8 cellular contexts compared by ENCODE assay signal in the genomic region with DNA sequence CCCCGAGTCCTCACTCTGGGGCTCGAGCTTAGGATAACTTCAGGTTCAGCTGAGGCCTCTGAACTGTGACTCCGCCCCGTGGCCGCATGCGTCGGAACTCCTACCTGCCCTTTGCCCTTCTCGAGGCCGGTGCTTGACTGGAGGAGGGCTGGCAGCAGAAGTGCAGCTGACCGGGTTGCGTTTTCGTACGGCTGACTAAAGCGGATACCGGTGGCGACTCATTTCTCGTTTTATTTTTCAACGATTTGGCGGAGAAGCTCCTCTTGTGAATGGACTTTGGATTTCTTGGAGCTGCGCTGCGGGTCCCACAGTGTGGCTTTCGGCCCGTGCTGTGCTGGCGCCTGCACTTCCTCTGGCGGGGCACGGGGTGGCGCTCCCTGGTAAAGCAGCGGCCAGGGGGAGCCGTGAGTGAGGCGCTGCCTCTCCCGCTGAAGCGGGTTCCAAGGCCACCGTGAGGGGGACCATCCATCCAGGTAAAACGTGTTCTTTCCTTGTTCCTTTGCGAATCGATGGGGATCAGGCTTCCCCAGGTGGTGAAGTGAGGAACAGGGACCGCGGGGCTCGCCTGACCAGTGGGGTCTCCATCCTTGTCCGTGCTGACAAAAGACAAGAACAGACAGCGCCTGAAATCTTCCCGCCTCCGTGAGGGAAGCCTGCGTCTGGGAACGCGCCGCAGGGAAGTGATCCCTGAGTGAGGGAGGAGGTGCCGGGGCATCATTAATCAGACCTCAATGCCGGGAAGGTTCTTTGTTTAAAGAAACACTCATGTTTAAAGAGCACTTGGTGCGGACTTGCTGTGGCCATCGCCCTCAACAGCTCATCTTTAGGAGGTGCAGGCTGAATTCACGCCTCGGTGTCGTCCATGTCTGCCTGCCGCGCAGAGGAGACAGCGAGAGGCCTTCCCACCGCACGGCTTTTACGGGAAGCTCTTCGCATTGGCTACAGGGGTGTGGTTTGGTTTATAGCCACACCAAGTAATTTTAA. TPM values are rescaled to one million over a fixed set of nuclear protein-coding genes. Genes with fewer than 3 reads are reported as not detected.
DNase-seq lines count a peak whose midpoint lies in the region; FAIRE-seq and TF ChIP-seq lines count a peak whose summit lies in the region.

No MANE protein-coding gene starts in this region.

- BruUV-seq in endothelial cell of umbilical vein (replicated peaks; lab: Mats Ljungman, UMichigan) = no TSS peak

- no peaks in the 10 kb centered on the region for H3K36me3 ChIP-seq in CD8-positive, alpha-beta memory T cell (ENCODE audit: insufficient read depth, low read length)
- H3K36me3 ChIP-seq in endothelial cell of umbilical vein (ENCODE audit: control insufficient read depth in 2 of 2, extremely low read depth in 1 of 2, insufficient read depth in 2 of 2, low read length in 2 of 2) = no peaks in the 10 kb centered on the region

- H3K4me3 Mint-ChIP-seq in CD8-positive, alpha-beta memory T cell = peak overlapping the region; percentile 81 to 94 (median 90)

- CTCF ChIA-PET in CD8-positive, alpha-beta memory T cell (lab: Charles Lee) = interaction anchor here (0.6 to 4.1 kb wide), 30 partner anchors 10 to 742 kb away, joined by 3 to 60 read pairs (median 4); no protein-coding TSS in a partner anchor
- CTCF ChIA-PET in endothelial cell of umbilical vein (lab: Charles Lee) = interaction anchor here (0.6 to 3.9 kb wide), 41 partner anchors 10 to 898 kb away, joined by 3 to 68 read pairs (median 4); a partner anchor contains a TSS

- peak overlapping the region in 4 of 8 donors; percentile 3 to 63 (median 54) for H3K27ac Mint-ChIP-seq in CD8-positive, alpha-beta memory T cell

- TF ChIP-seq POLR2A in endothelial cell of umbilical vein (IDR thresholded peaks at IDR 0.05; ENCODE audit: low read depth, low read length) = no peak

- peaks cover 11 to 22% (median 17%) of the 10 kb centered on the region in 3 donors for H3K4me1 Mint-ChIP-seq in CD8-positive, alpha-beta memory T cell

- dilution Hi-C loops in endothelial cell of umbilical vein (cut with MboI; ENCODE audit: extremely low pct_ligation_motif_present, low sequenced_read_pairs) = no loop called here

- no peak overlapping the region for H3K27ac ChIP-seq in CD8-positive, alpha-beta memory T cell (ENCODE audit: low read depth, low read length)
- no peak overlapping the region for H3K27ac ChIP-seq in endothelial cell of umbilical vein (ENCODE audit: insufficient read depth, low read depth, low read length)

- no peaks in the 10 kb centered on the region for H3K79me2 ChIP-seq in endothelial cell of umbilical vein (ENCODE audit: control insufficient read depth, insufficient read depth, low read length)

- no peaks in the 10 kb centered on the region for H3K36me3 Mint-ChIP-seq in CD8-positive, alpha-beta memory T cell

- peak overlapping the region; percentile 25 for H3K9ac ChIP-seq in endothelial cell of umbilical vein (replicated peaks; ENCODE audit: extremely low read depth, insufficient read depth, low read length)

- peak; percentile 56 to 76 (median 63) for DNase-seq in CD8-positive, alpha-beta memory T cell
- DNase-seq in GM20000 (ENCODE audit: low spot score) (peak; percentile 86), HS-5 (ENCODE audit: low read depth) (peak; percentile 65), NOMO-1 treated with DMSO at 0.1 percent for 48 hours (lab: John Stamatoyannopoulos, UW; ENCODE audit: unreplicated experiment) (peak; percentile 71), endothelial cell of umbilical vein (ENCODE audit: low read depth, low spot score) (peak; percentile 75)
- DNase-seq in activated CD8-positive, alpha-beta memory T cell treated with anti-CD3 and anti-CD28 coated beads, Interleukin-2, amount 50 U/mL, for 24 hours (ENCODE audit: extremely low read depth) = peak; percentile 38
- peak; percentile 49 to 64 for DNase-seq in stimulated activated CD8-positive, alpha-beta memory T cell treated with anti-CD3 and anti-CD28 coated beads, Interleukin-2, amount 100 ng/mL, for 48 hours (ENCODE audit: low read depth in 2 of 2)

- no peaks in the 10 kb centered on the region for H4K20me1 ChIP-seq in endothelial cell of umbilical vein (replicated peaks; ENCODE audit: control insufficient read depth, extremely low read depth, insufficient read depth, low read length)

- POLR2A ChIA-PET in CD8-positive, alpha-beta memory T cell (lab: Charles Lee) = interaction anchor here (1.1 kb wide), 1 partner anchor 299 kb away, joined by 5 read pairs; no protein-coding TSS in a partner anchor
- POLR2A ChIA-PET in endothelial cell of umbilical vein (lab: Charles Lee) = interaction anchor here (0.6 kb wide), 1 partner anchor 60 kb away, joined by 3 read pairs; no protein-coding TSS in a partner anchor

- peak overlapping the region; percentile 86 for H3K4me2 ChIP-seq in endothelial cell of umbilical vein (ENCODE audit: insufficient read depth, low read length)

- H3K27me3 Mint-ChIP-seq in CD8-positive, alpha-beta memory T cell = peaks cover 16 to 41% of the 10 kb centered on the region in 2 donors

- H3K9me3 ChIP-seq in CD8-positive, alpha-beta memory T cell (ENCODE audit: low read length) = no peaks in the 10 kb centered on the region
- no peaks in the 10 kb centered on the region for H3K9me3 ChIP-seq in endothelial cell of umbilical vein (replicated peaks; ENCODE audit: control insufficient read depth, insufficient read depth, low read length)
- H3K9me3 ChIP-seq in mononuclear cell (ENCODE audit: low read depth, low read length) = no peaks in the 10 kb centered on the region

- H2AFZ ChIP-seq in endothelial cell of umbilical vein (ENCODE audit: low read depth, low read length) = peak overlapping the region; percentile 90

- peaks cover 10% of the 10 kb centered on the region for H3K4me1 ChIP-seq in CD8-positive, alpha-beta memory T cell (ENCODE audit: insufficient read depth, low read length)
- H3K4me1 ChIP-seq in endothelial cell of umbilical vein (ENCODE audit: control insufficient read depth, extremely low read depth, insufficient read depth, low read length) (peaks cover 6% of the 10 kb centered on the region), mononuclear cell (ENCODE audit: insufficient read depth, low read length) (peaks cover 13% of the 10 kb centered on the region)

- peak; percentile 96 for TF ChIP-seq CTCF in GM20000 (IDR thresholded peaks at IDR 0.05; ENCODE audit: extremely low read depth, missing control alignments)
- peak; percentile 97 to 99 for TF ChIP-seq CTCF in endothelial cell of umbilical vein (IDR thresholded peaks at IDR 0.05; ENCODE audit: extremely low read depth in 1 of 2, insufficient read depth in 1 of 2, low read depth in 1 of 2, low read length in 2 of 2)

- H3K4me3 ChIP-seq in CD8-positive, alpha-beta memory T cell (ENCODE audit: low read length) = peak overlapping the region; percentile 81
- H3K4me3 ChIP-seq in endothelial cell of umbilical vein (replicated peaks in 1 of 3; ENCODE audit: insufficient read depth in 1 of 3, low read depth in 1 of 3, low read length in 3 of 3) (peak overlapping the region; percentile 14 to 33 (median 24)), mononuclear cell (ENCODE audit: low read length) (peak overlapping the region; percentile 36)

- FAIRE-seq in endothelial cell of umbilical vein (lab: Jason Lieb, UNC) = peak; percentile 74

- no peaks in the 10 kb centered on the region for H3K9me3 Mint-ChIP-seq in CD8-positive, alpha-beta memory T cell

- no peaks in the 10 kb centered on the region for H3K27me3 ChIP-seq in CD8-positive, alpha-beta memory T cell (ENCODE audit: insufficient read depth, low read length, poor library complexity, severe bottlenecking)
- H3K27me3 ChIP-seq in endothelial cell of umbilical vein (ENCODE audit: control insufficient read depth in 2 of 2, insufficient read depth in 2 of 2, low read length in 2 of 2) (peaks cover 0 to 4% of the 10 kb centered on the region in 2 experiments), mononuclear cell (ENCODE audit: insufficient read depth, low read length) (peaks cover 12% of the 10 kb centered on the region)

- intact Hi-C loops in endothelial cell of umbilical vein (cut with micrococcal nuclease) = loop anchor here (1.0 to 5.0 kb wide), 8 partner anchors 41 to 895 kb away; no protein-coding TSS in a partner anchor

- H3K9me1 ChIP-seq in endothelial cell of umbilical vein (replicated peaks; ENCODE audit: control insufficient read depth, extremely low read depth, insufficient read depth, low read length) = no peaks in the 10 kb centered on the region

TF ChIP-seq in endothelial cell of umbilical vein, 7 proteins besides CTCF, POLR2A, EP300 and RAD21:
- TF ChIP-seq JUN (IDR thresholded peaks at IDR 0.05; ENCODE audit: borderline replicate concordance, insufficient read depth, insufficient read length, low read depth) = no peak
- TF ChIP-seq FOS (IDR thresholded peaks at IDR 0.05; ENCODE audit: borderline replicate concordance, insufficient read depth, low read length) = no peak
- TF ChIP-seq MYC (IDR thresholded peaks at IDR 0.05; ENCODE audit: low read depth, low read length) = no peak
- TF ChIP-seq EZH2 (IDR thresholded peaks at IDR 0.05; ENCODE audit: borderline replicate concordance, low read depth, low read length, severe bottlenecking) = no peak
- peak; percentile 33 for TF ChIP-seq POLR2AphosphoS5 (IDR thresholded peaks at IDR 0.05; ENCODE audit: insufficient read depth, low read depth, low read length)

RNA-seq across cellular contexts. Expression of a gene that starts 38.8 kb away (rescaled TPM):
- 10 to 100 TPM; 26.2 to 27.9 TPM for total RNA-seq in CD8-positive, alpha-beta memory T cell
- 12.1 TPM for polyA plus RNA-seq in CD8-positive, alpha-beta memory T cell
- total RNA-seq in endothelial cell of umbilical vein = 18.8 and 23.8 TPM in 2 replicates
- 33.7 and 36.4 TPM in 2 replicates for polyA plus RNA-seq in endothelial cell of umbilical vein
- polyA plus RNA-seq in endothelial cell of umbilical vein (2011; cell fraction: cytosol; rRNA removed) = 18.9 and 24.0 TPM in 2 replicates
- polyA plus RNA-seq in endothelial cell of umbilical vein (2011; cell fraction: nucleus; rRNA removed) = 91.4 and 99.9 TPM in 2 replicates
- polyA plus RNA-seq in endothelial cell of umbilical vein (2012) = 10.8 and 21.9 TPM in 2 replicates
- 26.3 and 31.9 TPM in 2 replicates for polyA minus RNA-seq in endothelial cell of umbilical vein
- polyA minus RNA-seq in endothelial cell of umbilical vein (2011; cell fraction: cytosol; rRNA and poly(A)+ RNA removed) = 6.5 TPM
- polyA minus RNA-seq in endothelial cell of umbilical vein (2011; cell fraction: nucleus; rRNA and poly(A)+ RNA removed) = 16.2 and 27.2 TPM in 2 replicates
- 10.9 TPM for total RNA-seq in mononuclear cell

RNA-seq across cellular contexts. Expression of a gene that starts 38.9 kb away (rescaled TPM):
- total RNA-seq in CD8-positive, alpha-beta memory T cell = 1 to 10 TPM; 1.4 to 1.9 TPM
- polyA plus RNA-seq in CD8-positive, alpha-beta memory T cell = 0.67 TPM
- total RNA-seq in endothelial cell of umbilical vein (0.88 and 1.5 TPM in 2 replicates), mononuclear cell (7.2 TPM)
- 0.21 and 0.39 TPM in 2 replicates for polyA plus RNA-seq in endothelial cell of umbilical vein
- polyA plus RNA-seq in endothelial cell of umbilical vein (2011; cell fraction: cytosol; rRNA removed) = 0.36 and 0.38 TPM in 2 replicates
- 0.91 and 2.7 TPM in 2 replicates for polyA plus RNA-seq in endothelial cell of umbilical vein (2011; cell fraction: nucleus; rRNA removed)
- polyA plus RNA-seq in endothelial cell of umbilical vein (2012) = 0.31 and 0.79 TPM in 2 replicates
- polyA minus RNA-seq in endothelial cell of umbilical vein = 0.34 and 0.53 TPM in 2 replicates
- not detected for polyA minus RNA-seq in endothelial cell of umbilical vein (2011; cell fraction: cytosol; rRNA and poly(A)+ RNA removed)
- polyA minus RNA-seq in endothelial cell of umbilical vein (2011; cell fraction: nucleus; rRNA and poly(A)+ RNA removed) = 1.3 and 1.6 TPM in 2 replicates

Comparison
In these comparisons a context has a peak if more than half of its experiments do, and no peak if none do; other contexts are left out.
1. H3K4me3 ChIP-seq: peak in every context shown above with its lines; median percentile 81 in CD8-positive, alpha-beta memory T cell; 36 in mononuclear cell; 24 in endothelial cell of umbilical vein.